In genomic region chr2:174486614-174487535, GRCh38 we compare ENCODE assay signal across 8 cellular contexts. TPM values are rescaled to one million over a fixed set of nuclear protein-coding genes. Genes with fewer than 3 reads are reported as not detected.
DNase-seq lines count a peak whose midpoint lies in the region; ATAC-seq, FAIRE-seq and TF ChIP-seq lines count a peak whose summit lies in the region.

Gene GPR155 (minus strand): TSS chr2:174487029. CDS start chr2:174481956, 5,073 bp downstream.

- no peaks in the 10 kb centered on the region for H3K27me3 ChIP-seq in upper lobe of right lung

- peak within 1 kb of the TSS; percentile 91 to 99 (median 98) for H3K4me3 Mint-ChIP-seq in T-cell

- no peaks in the 10 kb centered on the region for H3K9me3 ChIP-seq in upper lobe of right lung

- peak within 1 kb of the TSS; percentile 89 for H3K4me3 ChIP-seq in upper lobe of right lung

- POLR2A ChIA-PET in T-cell (lab: Charles Lee) = interaction anchor here in 1 of 2 donors (0.5 kb wide), 2 partner anchors 15 to 16 kb away, joined by 3 read pairs; no protein-coding TSS in a partner anchor

- TF ChIP-seq POLR2A in GM12892 (IDR thresholded peaks at IDR 0.05; ENCODE audit: low read depth, low read length) = peak; percentile 63

- intact Hi-C loops in left cardiac atrium (cut with DNase I) (no loop called here), posterior vena cava (cut with DNase I) (no loop called here), upper lobe of right lung (cut with DNase I) (no loop called here)

- H3K27ac Mint-ChIP-seq in T-cell = peak within 1 kb of the TSS; percentile 95 to 97

- peaks cover 63 to 76% (median 69%) of the 10 kb centered on the region in 3 donors for H3K4me1 Mint-ChIP-seq in T-cell

- peak within 1 kb of the TSS; percentile 78 for H3K27ac ChIP-seq in upper lobe of right lung

- CTCF ChIA-PET in T-cell (lab: Charles Lee) = interaction anchor here (1.0 to 4.7 kb wide), 4 partner anchors 25 to 111 kb away, joined by 3 to 28 read pairs (median 8); partner anchors contain the start of gene WIPF1 (in 1 of the 2)

- H3K36me3 ChIP-seq in upper lobe of right lung = no peaks in the 10 kb centered on the region

- peak; percentile 19 for TF ChIP-seq CTCF in upper lobe of right lung (IDR thresholded peaks at IDR 0.05)

- H3K4me1 ChIP-seq in upper lobe of right lung = no peaks in the 10 kb centered on the region

- H3K9me3 Mint-ChIP-seq in T-cell = no peaks in the 10 kb centered on the region

- FAIRE-seq in GM12892 (lab: Jason Lieb, UNC) = peak; percentile 96

- peak; percentile 71 for ATAC-seq in HG02840 (IDR thresholded peaks at IDR 0.05; ENCODE audit: low FRiP score, unreplicated experiment)
- ATAC-seq in T-cell (replicated peaks in 1 of 4) = peak; percentile 82 to 87 (median 85)
- ATAC-seq in left cardiac atrium = peak; percentile 99 to 100
- ATAC-seq in upper lobe of right lung = peak; percentile 100

- DNase-seq in GM12892 (ENCODE audit: insufficient read length) (peak; percentile 81), NCI-H146 (lab: John Stamatoyannopoulos, UW) (peak; percentile 96), T-cell (peak; percentile 72 to 99 (median 86)), amniotic epithelial cell (ENCODE audit: low read depth) (peak; percentile 96), left cardiac atrium (peak; percentile 100), posterior vena cava (ENCODE audit: low spot score) (peak; percentile 100), upper lobe of right lung (peak; percentile 100)

- H3K27me3 Mint-ChIP-seq in T-cell = no peaks in the 10 kb centered on the region

- H3K36me3 Mint-ChIP-seq in T-cell = peaks cover 11% of the 10 kb centered on the region

RNA-seq across cellular contexts. Expression of gene GPR155, which starts in this region (rescaled TPM):
- polyA plus RNA-seq in GM12892 (2012; ENCODE audit: missing spikeins) = 1.7 TPM
- total RNA-seq in T-cell (10 to 100 TPM; 12.4 to 25.2 (median 17.8) TPM), left cardiac atrium (10 to 100 TPM; 11.2 to 13.3 TPM), posterior vena cava (10 to 100 TPM in 1 of 2 donors, 1 to 10 TPM in 1; 9.7 to 10.4 TPM), upper lobe of right lung (6.3 TPM)

Comparison
In these comparisons a context has a peak if more than half of its experiments do, and no peak if none do; other contexts are left out.
1. Peak in every context shown above with its lines: DNase-seq, ATAC-seq, H3K4me3 ChIP-seq and H3K27ac ChIP-seq.